Comparison of ENCODE assay signal across 13 cellular contexts in genomic region chr15:40420071-40420713, GRCh38. TPM values are rescaled to one million over a fixed set of nuclear protein-coding genes. Genes with fewer than 3 reads are reported as not detected.
DNase-seq lines count a peak whose midpoint lies in the region; ATAC-seq and TF ChIP-seq lines count a peak whose summit lies in the region.
"Had no signal": no experiment of that assay in that cellular context is flagged by ENCODE, and none has a peak within 500 bp of the region (broad histone marks: within the 10 kb centered on the region; RNA-seq: fewer than 3 reads in every experiment).

No MANE protein-coding gene starts in this region.

- H3K4me2 ChIP-seq in PC-3 (ENCODE audit: low read length) (peak overlapping the region; percentile 65), osteoblast (ENCODE audit: insufficient read depth, low read length) (no peak overlapping the region)

- CTCF ChIA-PET in PC-3 (lab: Charles Lee) = interaction anchor here (0.5 kb wide), 1 partner anchor 459 kb away, joined by 4 read pairs; no protein-coding TSS in a partner anchor

- H3K9me3 ChIP-seq in PC-3 (ENCODE audit: low read length) = no peaks in the 10 kb centered on the region
- H3K9me3 ChIP-seq in osteoblast (ENCODE audit: low read depth, low read length) = no peaks in the 10 kb centered on the region
- H3K9me3 ChIP-seq: esophagus muscularis mucosa had no signal

- TF ChIP-seq CTCF in C4-2B (conservative IDR thresholded peaks at IDR 0.05) (no peak), PC-3 (conservative IDR thresholded peaks at IDR 0.05; ENCODE audit: low read depth, low read length) (no peak), osteoblast (IDR thresholded peaks at IDR 0.05; ENCODE audit: extremely low read depth, low read depth, low read length) (no peak)

- H3K27ac ChIP-seq in C4-2B (peak overlapping the region; percentile 89), PC-3 (ENCODE audit: low read length) (peak overlapping the region; percentile 26), osteoblast (ENCODE audit: low read depth, low read length) (no peak overlapping the region)
- H3K27ac ChIP-seq: esophagus muscularis mucosa had no signal

- H3K36me3 ChIP-seq in PC-3 (ENCODE audit: low read depth, low read length) (peaks cover 13% of the 10 kb centered on the region; the same call in 1 of the 2 replicates), osteoblast (ENCODE audit: insufficient read depth, low read length) (peaks cover 26% of the 10 kb centered on the region)

- H3K79me2 ChIP-seq in PC-3 (ENCODE audit: low read length) (no peaks in the 10 kb centered on the region), osteoblast (ENCODE audit: insufficient read depth, low read length) (no peaks in the 10 kb centered on the region)

- H3K4me3 ChIP-seq in PC-3 (ENCODE audit: low read length) (no peak overlapping the region), osteoblast (ENCODE audit: insufficient read depth, low read length) (no peak overlapping the region)
- H3K4me3 ChIP-seq: esophagus muscularis mucosa had no signal

- intact Hi-C loops in PC-3 (cut with micrococcal nuclease) = loop anchor here (1.0 kb wide), 1 partner anchor 38 kb away; the partner anchor contains the start of gene KNSTRN

- peaks cover 9% of the 10 kb centered on the region for H3F3A ChIP-seq in PC-3 (ENCODE audit: low read length, unreplicated experiment)

- BruUV-seq in PC-3 (replicated peaks; lab: Mats Ljungman, UMichigan) = no TSS peak

- no peaks in the 10 kb centered on the region for H4K20me1 ChIP-seq in PC-3 (ENCODE audit: low read length)
- peaks cover 5% of the 10 kb centered on the region for H4K20me1 ChIP-seq in osteoblast (ENCODE audit: insufficient read depth, low read length)

- H3K27me3 ChIP-seq in PC-3 (ENCODE audit: low read length) (no peaks in the 10 kb centered on the region), osteoblast (ENCODE audit: insufficient read depth, low read length) (no peaks in the 10 kb centered on the region)
- H3K27me3 ChIP-seq: esophagus muscularis mucosa had no signal

- H3K9ac ChIP-seq in PC-3 (ENCODE audit: low read length) = no peak overlapping the region

- no peaks in the 10 kb centered on the region for H3K9me2 ChIP-seq in PC-3 (replicated peaks; ENCODE audit: low read length)

- ATAC-seq in PC-3 (peak; percentile 6), esophagus mucosa (peak; percentile 21), HG02678 (IDR thresholded peaks at IDR 0.05; ENCODE audit: unreplicated experiment) (no peak), GM18498 (IDR thresholded peaks at IDR 0.05; ENCODE audit: unreplicated experiment) (no peak), GM21367 (IDR thresholded peaks at IDR 0.05; ENCODE audit: unreplicated experiment) (no peak)
- ATAC-seq: stimulated activated naive CD8-positive, alpha-beta T cell treated with anti-CD3 and anti-CD28 coated beads, Interleukin-15, amount 100 ng/mL, for 72 hours had no signal

- POLR2A ChIA-PET in PC-3 (lab: Charles Lee; ENCODE audit: unreplicated experiment) = no interaction called here

- H3K4me1 ChIP-seq in PC-3 (ENCODE audit: insufficient read depth, low read length) (peaks cover 23% of the 10 kb centered on the region), osteoblast (ENCODE audit: insufficient read depth, low read length) (peaks cover 9% of the 10 kb centered on the region)

- DNase-seq in PC-3 (no peak), osteoblast (ENCODE audit: insufficient read length, low spot score, missing footprints) (peak; percentile 46), RKO (ENCODE audit: low spot score) (no peak)
- DNase-seq: activated CD4-positive, CD25-positive, alpha-beta regulatory T cell; activated naive CD4-positive, alpha-beta T cell; Karpas-422; stimulated activated naive CD8-positive, alpha-beta T cell treated with anti-CD3 and anti-CD28 coated beads, Interleukin-15, amount 100 ng/mL, for 72 hours had no signal

- no peak overlapping the region for H2AFZ ChIP-seq in PC-3 (ENCODE audit: low read length)
- H2AFZ ChIP-seq in osteoblast (ENCODE audit: low read length) = no peak overlapping the region

RNA-seq across cellular contexts. Expression of gene IVD, which starts 14.6 kb away (rescaled TPM):
- total RNA-seq in PC-3 (2014; rRNA removed) = 58.9 and 59.4 TPM in 2 replicates
- 14.7 TPM for total RNA-seq in esophagus mucosa
- total RNA-seq in osteoblast = 38.6 and 46.3 TPM in 2 replicates

RNA-seq across cellular contexts. Expression of gene BAHD1, which starts 20.6 kb away (rescaled TPM):
- total RNA-seq in PC-3 (2014; rRNA removed) (18.8 and 19.9 TPM in 2 replicates), esophagus mucosa (7.0 TPM), osteoblast (10.0 and 10.5 TPM in 2 replicates)

RNA-seq across cellular contexts. Expression of gene KNSTRN, which starts 37.7 kb away (rescaled TPM):
- total RNA-seq in PC-3 (2014; rRNA removed) = 115 and 125 TPM in 2 replicates
- total RNA-seq in esophagus mucosa = 13.8 TPM
- 19.9 and 28.6 TPM in 2 replicates for total RNA-seq in osteoblast

RNA-seq across cellular contexts. Expression of gene CHST14, which starts 50.6 kb away (rescaled TPM):
- total RNA-seq in PC-3 (2014; rRNA removed) (12.2 and 13.0 TPM in 2 replicates), esophagus mucosa (4.0 TPM), osteoblast (13.4 and 13.6 TPM in 2 replicates)

Comparison
In these comparisons a context has a peak if more than half of its experiments do, and no peak if none do; other contexts are left out.
1. ATAC-seq: peak in PC-3 (single experiment) and esophagus mucosa (single experiment); none in HG02678 (single experiment), GM18498 (single experiment) and GM21367 (single experiment).